ENCODE assay signal across 31 cellular contexts in the genomic region with DNA sequence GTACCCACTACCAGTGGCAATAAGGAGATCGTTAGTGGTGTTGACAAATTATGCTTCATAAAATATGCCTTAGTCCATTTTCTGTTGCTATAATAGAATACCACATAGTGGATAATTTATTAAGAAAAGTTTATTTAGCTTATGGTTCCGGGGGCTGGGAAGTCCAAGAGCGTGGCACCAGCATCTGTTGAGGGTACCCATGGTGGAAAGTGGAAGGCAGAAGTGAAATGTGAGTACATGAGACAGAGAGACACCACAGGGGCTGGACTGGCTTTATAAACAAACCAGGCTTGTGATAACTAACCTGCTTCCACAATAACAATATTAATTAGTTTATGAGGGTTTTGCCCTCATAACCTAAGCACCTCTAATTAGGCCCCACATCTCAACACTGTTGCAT.
"Had no signal": no experiment of that assay in that cellular context is flagged by ENCODE, and none has a peak within 500 bp of the region (broad histone marks: within the 10 kb centered on the region; RNA-seq: fewer than 3 reads in every experiment).

No MANE protein-coding gene starts in this region.

- H3K27ac Mint-ChIP-seq: natural killer cell treated with Interleukin-12 subunit alpha and Interleukin-12 subunit beta and Interleukin-15 and Interleukin-18, amount 100 ng/mL, for 72 hours; neural progenitor cell; progenitor cell of endocrine pancreas; stimulated activated effector memory CD8-positive, alpha-beta T cell treated with anti-CD3 and anti-CD28 coated beads, Interleukin-12 subunit alpha, Interleukin-12 subunit beta, amount 100 ng/mL, for 72 hours; stimulated activated naive B cell treated with anti-CD40 and anti-IgM and Interleukin-4, amounts not matched to agents 10 μg/mL and 1 μg/mL and 100 μg/mL, for 72 hours; type B pancreatic cell had no signal

- H3K9me3 ChIP-seq: ovary, suprapubic skin, testis, thyroid gland, transverse colon, upper lobe of right lung, vagina had no signal

- H3K4me1 ChIP-seq: neural progenitor cell, parathyroid adenoma, psoas muscle, testis, thyroid gland, transverse colon had no signal

- ATAC-seq: naive thymus-derived CD8-positive, alpha-beta T cell; natural killer cell treated with Interleukin-12 subunit alpha and Interleukin-12 subunit beta and Interleukin-15 and Interleukin-18, amount 100 ng/mL, for 72 hours; psoas muscle; right cardiac atrium; sciatic nerve; stimulated activated effector memory CD8-positive, alpha-beta T cell treated with anti-CD3 and anti-CD28 coated beads, Interleukin-12 subunit alpha, Interleukin-12 subunit beta, amount 100 ng/mL, for 72 hours; stimulated activated naive B cell treated with anti-CD40 and anti-IgM and Interleukin-4, amounts not matched to agents 10 μg/mL and 1 μg/mL and 100 μg/mL, for 72 hours; upper lobe of right lung had no signal

- H3K4me2 ChIP-seq: neural progenitor cell, smooth muscle cell had no signal

- H3K27me3 ChIP-seq: neural progenitor cell, ovary, spleen, suprapubic skin, testis, thyroid gland, transverse colon, upper lobe of right lung, vagina had no signal

- H3K36me3 ChIP-seq: neural progenitor cell, ovary, suprapubic skin, thyroid gland, transverse colon, upper lobe of right lung, vagina had no signal

- H3K9ac ChIP-seq: neural progenitor cell, parathyroid adenoma had no signal

- H3K27ac ChIP-seq: neural progenitor cell, ovary, parathyroid adenoma, psoas muscle, skin epidermis, spleen, suprapubic skin, testis, thyroid gland, transverse colon, upper lobe of right lung, vagina had no signal

- H2AFZ ChIP-seq: neural progenitor cell, parathyroid adenoma had no signal

- H3K36me3 Mint-ChIP-seq: stimulated activated effector memory CD8-positive, alpha-beta T cell treated with anti-CD3 and anti-CD28 coated beads, Interleukin-12 subunit alpha, Interleukin-12 subunit beta, amount 100 ng/mL, for 72 hours had no signal

- H3K27me3 Mint-ChIP-seq: naive thymus-derived CD8-positive, alpha-beta T cell; natural killer cell treated with Interleukin-12 subunit alpha and Interleukin-12 subunit beta and Interleukin-15 and Interleukin-18, amount 100 ng/mL, for 72 hours; stimulated activated naive CD8-positive, alpha-beta T cell treated with anti-CD3 and anti-CD28 coated beads, Interleukin-15, Interleukin-2, amounts not matched to agents 100 ng/mL and 50 ng/mL, for 24 hours; type B pancreatic cell had no signal

- DNase-seq: naive B cell; naive thymus-derived CD8-positive, alpha-beta T cell; occipital lobe; ovary; posterior cingulate gyrus; psoas muscle; right cardiac atrium; spleen; stimulated activated CD4-positive, alpha-beta T cell treated with anti-CD3 and anti-CD28 coated beads, Interleukin-12 subunit alpha, Interleukin-12 subunit beta, amount 100 ng/mL, for 4 hours; stimulated activated CD4-positive, alpha-beta T cell treated with anti-CD3 and anti-CD28 coated beads, Interleukin-2, amount 100 ng/mL, for 24 hours; stimulated activated CD4-positive, alpha-beta T cell treated with anti-CD3 and anti-CD28 coated beads, Interleukin-2, amount 100 ng/mL, for 48 hours; stimulated activated CD4-positive, alpha-beta T cell treated with anti-CD3 and anti-CD28 coated beads, Interleukin-4, amount 100 ng/mL, for 24 hours; stimulated activated naive B cell treated with anti-CD40 and anti-IgM and Interleukin-4, amounts not matched to agents 10 μg/mL and 1 μg/mL and 100 μg/mL, for 72 hours; stimulated activated naive CD4-positive, alpha-beta T cell treated with Interleukin-2 at 50 U/mL for 16 hours; substantia nigra; testis; thyroid gland; transverse colon; upper lobe of right lung had no signal

- H3K4me3 Mint-ChIP-seq: naive B cell; natural killer cell treated with Interleukin-12 subunit alpha and Interleukin-12 subunit beta and Interleukin-15 and Interleukin-18, amount 100 ng/mL, for 72 hours; neural progenitor cell; stimulated activated effector memory CD8-positive, alpha-beta T cell treated with anti-CD3 and anti-CD28 coated beads, Interleukin-12 subunit alpha, Interleukin-12 subunit beta, amount 100 ng/mL, for 72 hours; stimulated activated naive B cell treated with anti-CD40 and anti-IgM and Interleukin-4, amounts not matched to agents 10 μg/mL and 1 μg/mL and 100 μg/mL, for 72 hours; stimulated activated naive CD8-positive, alpha-beta T cell treated with anti-CD3 and anti-CD28 coated beads, Interleukin-15, Interleukin-2, amounts not matched to agents 100 ng/mL and 50 ng/mL, for 24 hours; type B pancreatic cell had no signal

- H3K4me3 ChIP-seq: neural progenitor cell, ovary, psoas muscle, skin epidermis, smooth muscle cell, spleen, suprapubic skin, testis, thyroid gland, transverse colon, upper lobe of right lung, vagina had no signal

- H3K79me2 ChIP-seq: parathyroid adenoma had no signal
